Comparison of ENCODE assay signal across 8 cellular contexts in genomic region chr17:10631048-10631700, GRCh38. TPM values are rescaled to one million over a fixed set of nuclear protein-coding genes. Genes with fewer than 3 reads are reported as not detected.
DNase-seq lines count a peak whose midpoint lies in the region; ATAC-seq and TF ChIP-seq lines count a peak whose summit lies in the region.

No MANE protein-coding gene starts in this region.

- H2BK5ac ChIP-seq in H9 (ENCODE audit: insufficient read length, low read length) = no peak overlapping the region

- no peak overlapping the region for H2AFZ ChIP-seq in H9 (ENCODE audit: low read length)

- H3K4me3 Mint-ChIP-seq in H9 = no peak overlapping the region

- ATAC-seq in foreskin keratinocyte (peak; percentile 84), HG03342 (IDR thresholded peaks at IDR 0.05; ENCODE audit: unreplicated experiment) (no peak), GM21367 (IDR thresholded peaks at IDR 0.05; ENCODE audit: unreplicated experiment) (no peak), GM21529 (IDR thresholded peaks at IDR 0.05; ENCODE audit: unreplicated experiment) (no peak)

- H3K79me1 ChIP-seq in H9 (ENCODE audit: insufficient read depth, low read depth, low read length, poor library complexity, severe bottlenecking) = no peaks in the 10 kb centered on the region

- H3K27ac Mint-ChIP-seq in H9 = no peak overlapping the region

- no peak overlapping the region for H3K4ac ChIP-seq in H9 (ENCODE audit: low read depth, low read length)

- no peak overlapping the region for H3K23ac ChIP-seq in H9 (ENCODE audit: insufficient read length, low read depth, low read length)

- H3K9me3 Mint-ChIP-seq in H9 = no peaks in the 10 kb centered on the region; a peak in 1 of 5 replicates

- no peaks in the 10 kb centered on the region for H3K4me1 ChIP-seq in H9 (ENCODE audit: insufficient read depth, low read length)
- H3K4me1 ChIP-seq in foreskin keratinocyte = no peaks in the 10 kb centered on the region

- H3K14ac ChIP-seq in H9 (ENCODE audit: insufficient read depth, low read length) = no peak overlapping the region

- no peak overlapping the region for H2BK120ac ChIP-seq in H9 (ENCODE audit: low read depth, low read length, poor library complexity, severe bottlenecking)

- H3K27me3 ChIP-seq in H9 (ENCODE audit: insufficient read depth, low read length) (no peaks in the 10 kb centered on the region), foreskin keratinocyte (no peaks in the 10 kb centered on the region)

- H3K4me1 Mint-ChIP-seq in H9 = no peaks in the 10 kb centered on the region

- peaks cover 1% of the 10 kb centered on the region; the same call in 1 of the 2 replicates for H3K27me3 Mint-ChIP-seq in H9 (ENCODE audit: low read depth)

- H2BK15ac ChIP-seq in H9 (ENCODE audit: low read depth, low read length) = no peak overlapping the region

- no peaks in the 10 kb centered on the region for H3K9me3 ChIP-seq in H9 (ENCODE audit: control insufficient read depth, low read depth, low read length)

- WGBS in H9 (ENCODE audit: extremely low coverage, insufficient read length, low lambda C conversion rate) = no CpG with 5 or more reads among the region's 18 CpGs

- no peaks in the 10 kb centered on the region for H3K23me2 ChIP-seq in H9 (ENCODE audit: insufficient read length, low read depth, low read length, poor library complexity, severe bottlenecking)

- H4K5ac ChIP-seq in H9 (ENCODE audit: insufficient read length, low read depth, low read length) = no peak overlapping the region

- no peak overlapping the region for H3K18ac ChIP-seq in H9 (ENCODE audit: insufficient read length, low read depth, low read length)

- no peak overlapping the region for H2BK12ac ChIP-seq in H9 (ENCODE audit: insufficient read length, low read depth, low read length)

- no peak overlapping the region for H3K4me2 ChIP-seq in H9 (ENCODE audit: insufficient read depth, insufficient read length, low read length)

- no peak overlapping the region for H3K9ac ChIP-seq in H9 (ENCODE audit: extremely low read depth, insufficient read length, low read length)

- peaks cover 5 to 13% (median 12%) of the 10 kb centered on the region in 3 experiments; a peak in 6 of 7 replicates for H3K36me3 Mint-ChIP-seq in H9 (ENCODE audit: insufficient read depth in 1 of 3, low read depth in 3 of 3)

- no peak overlapping the region for H3T11ph ChIP-seq in H9 (ENCODE audit: low read length)

- TF ChIP-seq CTCF in H9 (conservative IDR thresholded peaks at IDR 0.05) = peak; percentile 88
- TF ChIP-seq CTCF in VCaP (conservative IDR thresholded peaks at IDR 0.05) = peak; percentile 85
- TF ChIP-seq CTCF in foreskin keratinocyte (conservative IDR thresholded peaks at IDR 0.05) = peak; percentile 90

- peak; percentile 38 for DNase-seq in COLO829 (ENCODE audit: low spot score)
- DNase-seq in H9 = peak; percentile 71
- DNase-seq in foreskin keratinocyte = no peak
- peak; percentile 26 for DNase-seq in stimulated activated CD4-positive, alpha-beta T cell treated with anti-CD3 and anti-CD28 coated beads, Interleukin-4, amount 100 ng/mL, for 1 hour

- no peak overlapping the region for H3K56ac ChIP-seq in H9 (ENCODE audit: insufficient read length, low read depth, low read length)

- H3K27ac ChIP-seq in H9 (ENCODE audit: insufficient read length, low read depth, low read length) = no peak overlapping the region
- no peak overlapping the region for H3K27ac ChIP-seq in VCaP
- no peak overlapping the region for H3K27ac ChIP-seq in foreskin keratinocyte

- no peak overlapping the region for H4K91ac ChIP-seq in H9 (ENCODE audit: insufficient read length, low read depth, low read length)

- H3K79me2 ChIP-seq in H9 (ENCODE audit: insufficient read depth, low read length) = no peaks in the 10 kb centered on the region

- H4K8ac ChIP-seq in H9 (replicated peaks; ENCODE audit: insufficient read length, low read depth, low read length) = no peak overlapping the region

- H4K20me1 ChIP-seq in H9 (ENCODE audit: control insufficient read depth, insufficient read depth, insufficient read length) = no peaks in the 10 kb centered on the region

- no peak overlapping the region for H2AK5ac ChIP-seq in H9 (ENCODE audit: insufficient read length, low read length)

- H2BK20ac ChIP-seq in H9 (ENCODE audit: low read depth, low read length, poor library complexity, severe bottlenecking) = no peak overlapping the region

RNA-seq across cellular contexts. Expression of gene MYH3, which starts 25.9 kb away (rescaled TPM):
- 1.9 and 2.9 TPM in 2 replicates for total RNA-seq in H9 (2021)
- total RNA-seq in foreskin keratinocyte = 0.67 and 1.2 TPM in 2 replicates
- polyA plus RNA-seq in foreskin keratinocyte = 0.45 and 0.78 TPM in 2 replicates

Comparison
In these comparisons a context has a peak if more than half of its experiments do, and no peak if none do; other contexts are left out.
1. DNase-seq: peak in COLO829 (single experiment), H9 (single experiment) and stimulated activated CD4-positive, alpha-beta T cell treated with anti-CD3 and anti-CD28 coated beads, Interleukin-4, amount 100 ng/mL, for 1 hour (single experiment); none in foreskin keratinocyte (0 of 2).
2. Peak in every context shown above with its lines, with median percentiles within 50 percentile points of each other: CTCF ChIP-seq.